ENCODE assay signal across 1 cellular context in the genomic region with DNA sequence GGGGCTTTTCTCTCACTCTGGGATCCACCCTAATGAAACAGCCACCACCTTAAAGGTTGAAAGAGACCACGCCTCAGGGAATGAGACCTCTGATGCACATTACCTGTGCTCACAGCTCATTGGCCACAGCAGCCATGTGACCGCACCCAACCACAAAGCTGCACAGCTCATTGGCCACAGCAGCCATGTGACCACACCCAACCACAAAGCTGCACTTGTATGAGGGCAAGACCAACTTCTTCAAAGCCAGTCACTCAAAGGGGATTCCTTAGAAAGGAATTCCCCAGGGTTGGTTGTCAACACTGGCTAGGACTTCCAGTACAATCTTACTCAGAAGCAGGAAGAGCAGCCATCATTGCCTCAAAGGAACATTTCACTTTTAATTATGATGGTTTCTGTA.
TF ChIP-seq lines count a peak whose summit lies in the region.

No MANE protein-coding gene starts in this region.

TF ChIP-seq in WTC11, 78 proteins besides CTCF, POLR2A, EP300 and RAD21 (continued from another document):
- TF ChIP-seq USF2 (CRISPR knock-in tag; IDR thresholded peaks at IDR 0.05) (peak; percentile 78), ELF4 (CRISPR knock-in tag; IDR thresholded peaks at IDR 0.05; ENCODE audit: low read depth) (no peak), JUN (CRISPR knock-in tag; IDR thresholded peaks at IDR 0.05) (no peak)
TF ChIP-seq in WTC11: peak in this region for 2.
